23 cellular contexts compared by ENCODE assay signal in the genomic region with DNA sequence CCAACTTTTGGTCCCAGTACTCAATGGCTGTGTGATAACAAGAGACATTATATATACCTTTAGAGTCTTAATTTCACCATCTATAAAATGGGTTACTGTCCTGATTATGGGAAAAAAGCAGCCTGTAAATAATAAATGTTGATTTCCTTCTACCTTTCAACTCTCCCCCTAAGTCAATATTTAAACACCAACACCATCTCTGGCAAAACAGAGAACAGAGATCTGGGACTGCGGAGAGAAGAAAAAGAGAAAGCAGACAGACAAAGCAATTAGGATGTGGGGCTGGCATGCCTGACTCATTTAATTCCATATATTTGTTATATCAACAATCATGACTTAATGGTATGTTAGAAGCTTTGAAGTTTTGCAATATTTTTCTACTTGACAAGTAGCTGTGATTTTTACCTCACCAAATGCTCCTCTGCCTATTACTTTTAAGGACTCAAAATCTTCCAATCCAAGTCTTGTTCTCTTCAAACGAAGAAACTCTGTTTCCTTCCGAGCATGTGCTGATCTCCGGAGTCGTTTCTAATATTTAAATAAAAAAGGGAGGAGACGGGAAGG.
"Had no signal": no experiment of that assay in that cellular context is flagged by ENCODE, and none has a peak within 500 bp of the region (broad histone marks: within the 10 kb centered on the region; RNA-seq: fewer than 3 reads in every experiment).

No MANE protein-coding gene starts in this region.

- H3K27me3 Mint-ChIP-seq: activated CD4-positive, alpha-beta memory T cell treated with anti-CD3 and anti-CD28 coated beads, Interleukin-2, amount 10 ng/mL, durations not matched to agents 7 days and 5 days; activated naive CD8-positive, alpha-beta T cell treated with anti-CD3 and anti-CD28 coated beads, Interleukin-2, amount 50 U/mL, for 24 hours; central memory CD8-positive, alpha-beta T cell; memory B cell; naive B cell; type B pancreatic cell had no signal

- H3K4me3 Mint-ChIP-seq: activated CD4-positive, alpha-beta memory T cell treated with anti-CD3 and anti-CD28 coated beads, Interleukin-2, amount 10 ng/mL, durations not matched to agents 7 days and 5 days; activated naive CD8-positive, alpha-beta T cell treated with anti-CD3 and anti-CD28 coated beads, Interleukin-2, amount 50 U/mL, for 24 hours; activated T-cell treated with anti-CD3 and anti-CD28 coated beads, Interleukin-2, amount 50 U/mL, for 4 hours; central memory CD8-positive, alpha-beta T cell; memory B cell; naive B cell; neural progenitor cell; T-helper 2 cell treated with Interferon-gamma antibody and Interleukin-4, amounts not matched to agents 5 μg/mL and 100 μg/mL, for 36 hours; type B pancreatic cell; WTC11 had no signal

- ATAC-seq: activated naive CD8-positive, alpha-beta T cell treated with anti-CD3 and anti-CD28 coated beads, Interleukin-2, amount 50 U/mL, for 24 hours; activated T-cell treated with anti-CD3 and anti-CD28 coated beads, Interleukin-2, amount 50 U/mL, for 4 hours; esophagus mucosa; gastrocnemius medialis; left ventricle myocardium superior; mucosa of descending colon; WTC11 had no signal

- DNase-seq: activated CD4-positive, alpha-beta memory T cell treated with anti-CD3 and anti-CD28 coated beads, Interleukin-2, amount 10 ng/mL, durations not matched to agents 7 days and 5 days; activated CD4-positive, alpha-beta T cell treated with anti-CD3 and anti-CD28 coated beads for 48 hours; activated gamma-delta T cell; activated naive CD8-positive, alpha-beta T cell treated with anti-CD3 and anti-CD28 coated beads, Interleukin-2, amount 50 U/mL, for 24 hours; activated T-cell treated with anti-CD3 and anti-CD28 coated beads, Interleukin-2, amount 50 U/mL, for 4 hours; aorta; brain microvascular endothelial cell; gastrocnemius medialis; head of caudate nucleus; left ventricle myocardium superior; mucosa of descending colon; naive B cell; stimulated activated CD4-positive, alpha-beta T cell treated with anti-CD3 and anti-CD28 coated beads, Interleukin-2, amount 100 ng/mL, for 48 hours; stomach; SW 1271; testis had no signal

- H3K9me3 Mint-ChIP-seq: activated CD4-positive, alpha-beta memory T cell treated with anti-CD3 and anti-CD28 coated beads, Interleukin-2, amount 10 ng/mL, durations not matched to agents 7 days and 5 days; activated naive CD8-positive, alpha-beta T cell treated with anti-CD3 and anti-CD28 coated beads, Interleukin-2, amount 50 U/mL, for 24 hours; activated T-cell treated with anti-CD3 and anti-CD28 coated beads, Interleukin-2, amount 50 U/mL, for 4 hours; central memory CD8-positive, alpha-beta T cell; memory B cell; naive B cell; neural progenitor cell; T-helper 2 cell treated with Interferon-gamma antibody and Interleukin-4, amounts not matched to agents 5 μg/mL and 100 μg/mL, for 36 hours; type B pancreatic cell; WTC11 had no signal

- H3K27ac Mint-ChIP-seq: activated naive CD8-positive, alpha-beta T cell treated with anti-CD3 and anti-CD28 coated beads, Interleukin-2, amount 50 U/mL, for 24 hours; memory B cell; neural progenitor cell; T-helper 2 cell treated with Interferon-gamma antibody and Interleukin-4, amounts not matched to agents 5 μg/mL and 100 μg/mL, for 36 hours; type B pancreatic cell; WTC11 had no signal

- H3K4me1 Mint-ChIP-seq: neural progenitor cell, WTC11 had no signal
